Comparison of ENCODE assay signal across 4 cellular contexts in genomic region chr21:45678790-45679189, GRCh38. TPM values are rescaled to one million over a fixed set of nuclear protein-coding genes. Genes with fewer than 3 reads are reported as not detected.
"Had no signal": no experiment of that assay in that cellular context is flagged by ENCODE, and none has a peak within 500 bp of the region (broad histone marks: within the 10 kb centered on the region; RNA-seq: fewer than 3 reads in every experiment).

No MANE protein-coding gene starts in this region.

RNA-seq across cellular contexts. Expression of gene PCBP3, which starts 35.3 kb away (rescaled TPM):
- total RNA-seq: HepG2, HT-29, HT1080 had no signal
- polyA plus RNA-seq: HepG2, K562 had no signal
